In genomic region chr3:36907911-36908646, GRCh38 we compare ENCODE assay signal across 1 cellular context.
TF ChIP-seq lines count a peak whose summit lies in the region.

No MANE protein-coding gene starts in this region.

TF ChIP-seq in GM23338, 12 proteins besides CTCF, POLR2A, EP300 and RAD21:
- TF ChIP-seq ZNF462 (CRISPR knock-in tag; IDR thresholded peaks at IDR 0.05) = no peak
- TF ChIP-seq CREB1 (CRISPR knock-in tag; IDR thresholded peaks at IDR 0.05; ENCODE audit: low read depth) = no peak
- no peak for TF ChIP-seq STAT1 (IDR thresholded peaks at IDR 0.05; ENCODE audit: unreplicated experiment)
- TF ChIP-seq NANOG (IDR thresholded peaks at IDR 0.05; ENCODE audit: borderline replicate concordance) = no peak
- TF ChIP-seq ZNF331 (CRISPR knock-in tag; IDR thresholded peaks at IDR 0.05; ENCODE audit: low read depth) = no peak
